Comparison of ENCODE assay signal across 2 cellular contexts in genomic region chr1:235025422-235025984, GRCh38.
A peak's percentile ranks its signal among the peaks of the same experiment; 100 is the strongest.
TF ChIP-seq lines count a peak whose summit lies in the region.

No MANE protein-coding gene starts in this region.

TF ChIP-seq in HEK293, 187 proteins besides CTCF, POLR2A, EP300 and RAD21 (continued from another document):
- no peak for TF ChIP-seq AEBP2 (tag by site-specific recombination; IDR thresholded peaks at IDR 0.05; ENCODE audit: borderline replicate concordance)
- TF ChIP-seq KLF1 (tag by site-specific recombination; IDR thresholded peaks at IDR 0.05), result no peak
- TF ChIP-seq ZNF560 (tag by site-specific recombination; IDR thresholded peaks at IDR 0.05; ENCODE audit: borderline replicate concordance), result 0 out of 2 replicates have a peak, but pooled peaks have one; percentile 23
- TF ChIP-seq ZNF843 (tag by site-specific recombination; IDR thresholded peaks at IDR 0.05), result no peak
- no peak for TF ChIP-seq ZNF112 (tag by site-specific recombination; IDR thresholded peaks at IDR 0.05)
- no peak for TF ChIP-seq TRIM28 (IDR thresholded peaks at IDR 0.05; ENCODE audit: borderline replicate concordance, low read length)
- no peak for TF ChIP-seq ZNF544 (tag by site-specific recombination; IDR thresholded peaks at IDR 0.05)
TF ChIP-seq in HEK293: peak in this region for 1.

TF ChIP-seq in GM12878, 131 proteins besides CTCF, POLR2A, EP300 and RAD21 (continued from another document):
- TF ChIP-seq, protein P1, sequence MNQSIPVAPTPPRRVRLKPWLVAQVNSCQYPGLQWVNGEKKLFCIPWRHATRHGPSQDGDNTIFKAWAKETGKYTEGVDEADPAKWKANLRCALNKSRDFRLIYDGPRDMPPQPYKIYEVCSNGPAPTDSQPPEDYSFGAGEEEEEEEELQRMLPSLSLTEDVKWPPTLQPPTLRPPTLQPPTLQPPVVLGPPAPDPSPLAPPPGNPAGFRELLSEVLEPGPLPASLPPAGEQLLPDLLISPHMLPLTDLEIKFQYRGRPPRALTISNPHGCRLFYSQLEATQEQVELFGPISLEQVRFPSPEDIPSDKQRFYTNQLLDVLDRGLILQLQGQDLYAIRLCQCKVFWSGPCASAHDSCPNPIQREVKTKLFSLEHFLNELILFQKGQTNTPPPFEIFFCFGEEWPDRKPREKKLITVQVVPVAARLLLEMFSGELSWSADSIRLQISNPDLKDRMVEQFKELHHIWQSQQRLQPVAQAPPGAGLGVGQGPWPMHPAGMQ (IDR thresholded peaks at IDR 0.05; ENCODE audit: borderline replicate concordance), result no peak
- TF ChIP-seq, protein P2, sequence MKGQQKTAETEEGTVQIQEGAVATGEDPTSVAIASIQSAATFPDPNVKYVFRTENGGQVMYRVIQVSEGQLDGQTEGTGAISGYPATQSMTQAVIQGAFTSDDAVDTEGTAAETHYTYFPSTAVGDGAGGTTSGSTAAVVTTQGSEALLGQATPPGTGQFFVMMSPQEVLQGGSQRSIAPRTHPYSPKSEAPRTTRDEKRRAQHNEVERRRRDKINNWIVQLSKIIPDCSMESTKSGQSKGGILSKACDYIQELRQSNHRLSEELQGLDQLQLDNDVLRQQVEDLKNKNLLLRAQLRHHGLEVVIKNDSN (IDR thresholded peaks at IDR 0.05; ENCODE audit: borderline replicate concordance, extremely low read length, insufficient read depth, low read depth, low read length), result no peak
- 0 out of 2 replicates have a peak, but pooled peaks have one; percentile 5 for TF ChIP-seq YY1 (IDR thresholded peaks at IDR 0.05; ENCODE audit: low read depth, low read length)
- TF ChIP-seq SMARCA5 (IDR thresholded peaks at IDR 0.05), result no peak
TF ChIP-seq in GM12878: peak in this region for 1.
